1 cellular context compared by ENCODE assay signal in the genomic region with DNA sequence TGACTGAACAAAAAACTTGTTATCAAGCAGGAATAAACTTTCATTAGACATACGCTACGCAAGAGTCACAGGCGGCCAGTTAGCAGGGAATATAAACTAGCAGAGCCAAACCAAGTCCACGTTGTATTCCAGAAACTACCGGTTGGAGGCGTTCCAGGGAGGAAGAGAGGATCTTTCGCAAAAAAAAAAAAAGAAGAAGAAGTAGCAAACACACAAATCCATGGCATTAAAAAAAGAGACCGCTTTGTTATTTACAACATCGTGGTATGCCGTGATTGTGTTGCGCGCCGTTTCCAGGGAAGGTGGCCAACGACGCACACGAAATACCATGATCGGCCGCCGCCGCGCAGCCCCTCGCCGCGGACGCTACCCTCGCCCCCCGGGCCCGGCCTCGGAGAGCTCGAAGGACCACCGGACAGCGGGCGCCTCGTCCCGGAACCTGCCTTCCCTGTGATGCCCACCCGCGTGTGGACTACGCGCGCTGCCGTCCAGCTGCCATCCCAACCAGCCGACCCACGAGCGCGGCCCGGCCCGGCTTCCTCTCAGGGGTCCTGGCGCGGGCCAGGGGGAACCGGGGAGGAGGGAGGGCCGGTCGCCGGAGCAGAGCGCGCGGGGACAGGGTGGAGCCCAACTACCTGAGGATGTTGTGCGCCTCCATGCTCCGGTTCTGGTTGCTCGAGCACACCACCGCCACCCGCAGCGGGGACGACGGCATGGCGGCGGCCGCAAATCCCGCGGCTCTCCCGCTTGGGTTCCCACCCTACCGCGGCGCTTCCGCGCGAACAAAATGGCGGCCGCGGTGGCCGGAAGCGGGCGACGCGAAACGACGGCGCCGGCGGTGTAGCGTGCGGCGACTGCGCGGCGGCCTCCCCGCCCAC.
TF ChIP-seq lines count a peak whose summit lies in the region.

No MANE protein-coding gene starts in this region.

TF ChIP-seq in HepG2, 621 proteins besides CTCF, POLR2A, EP300 and RAD21 (continued from another document and continues in another):
- TF ChIP-seq, protein P1, sequence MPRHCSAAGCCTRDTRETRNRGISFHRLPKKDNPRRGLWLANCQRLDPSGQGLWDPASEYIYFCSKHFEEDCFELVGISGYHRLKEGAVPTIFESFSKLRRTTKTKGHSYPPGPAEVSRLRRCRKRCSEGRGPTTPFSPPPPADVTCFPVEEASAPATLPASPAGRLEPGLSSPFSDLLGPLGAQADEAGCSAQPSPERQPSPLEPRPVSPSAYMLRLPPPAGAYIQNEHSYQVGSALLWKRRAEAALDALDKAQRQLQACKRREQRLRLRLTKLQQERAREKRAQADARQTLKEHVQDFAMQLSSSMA (CRISPR knock-in tag; IDR thresholded peaks at IDR 0.05), result no peak
- TF ChIP-seq HNRNPL (IDR thresholded peaks at IDR 0.05; ENCODE audit: low read depth, low read length), result no peak
- TF ChIP-seq ZNF570 (CRISPR knock-in tag; IDR thresholded peaks at IDR 0.05; ENCODE audit: borderline replicate concordance), result peak; percentile 56; the same call in 1 of the 2 replicates
- TF ChIP-seq, protein P2, sequence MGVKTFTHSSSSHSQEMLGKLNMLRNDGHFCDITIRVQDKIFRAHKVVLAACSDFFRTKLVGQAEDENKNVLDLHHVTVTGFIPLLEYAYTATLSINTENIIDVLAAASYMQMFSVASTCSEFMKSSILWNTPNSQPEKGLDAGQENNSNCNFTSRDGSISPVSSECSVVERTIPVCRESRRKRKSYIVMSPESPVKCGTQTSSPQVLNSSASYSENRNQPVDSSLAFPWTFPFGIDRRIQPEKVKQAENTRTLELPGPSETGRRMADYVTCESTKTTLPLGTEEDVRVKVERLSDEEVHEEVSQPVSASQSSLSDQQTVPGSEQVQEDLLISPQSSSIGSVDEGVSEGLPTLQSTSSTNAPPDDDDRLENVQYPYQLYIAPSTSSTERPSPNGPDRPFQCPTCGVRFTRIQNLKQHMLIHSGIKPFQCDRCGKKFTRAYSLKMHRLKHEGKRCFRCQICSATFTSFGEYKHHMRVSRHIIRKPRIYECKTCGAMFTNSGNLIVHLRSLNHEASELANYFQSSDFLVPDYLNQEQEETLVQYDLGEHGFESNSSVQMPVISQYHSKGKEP (CRISPR knock-in tag; IDR thresholded peaks at IDR 0.05), result no peak
- no peak for TF ChIP-seq MTF2 (CRISPR knock-in tag; IDR thresholded peaks at IDR 0.05; ENCODE audit: borderline replicate concordance)
- TF ChIP-seq MXD4 (CRISPR knock-in tag; IDR thresholded peaks at IDR 0.05), result peak; percentile 2
- TF ChIP-seq ZNF460 (CRISPR knock-in tag; IDR thresholded peaks at IDR 0.05; ENCODE audit: borderline replicate concordance), result no peak
- no peak for TF ChIP-seq ZSCAN20 (CRISPR knock-in tag; IDR thresholded peaks at IDR 0.05; ENCODE audit: borderline replicate concordance)
- TF ChIP-seq PHF8 (CRISPR knock-in tag; IDR thresholded peaks at IDR 0.05), result peak; percentile 72
- no peak for TF ChIP-seq CCAR2 (optimal IDR thresholded peaks at IDR 0.05; ENCODE audit: low read depth, low read length)
- no peak for TF ChIP-seq ZKSCAN5 (CRISPR knock-in tag; IDR thresholded peaks at IDR 0.05)
- no peak for TF ChIP-seq ZNF205 (CRISPR knock-in tag; IDR thresholded peaks at IDR 0.05)
- no peak for TF ChIP-seq HINFP (CRISPR knock-in tag; IDR thresholded peaks at IDR 0.05; ENCODE audit: low read depth)
- TF ChIP-seq ARID2 (CRISPR knock-in tag; IDR thresholded peaks at IDR 0.05; ENCODE audit: borderline replicate concordance), result no peak
- TF ChIP-seq MBD4 (IDR thresholded peaks at IDR 0.05; ENCODE audit: borderline replicate concordance, low read length), result no peak
- TF ChIP-seq, protein P3, sequence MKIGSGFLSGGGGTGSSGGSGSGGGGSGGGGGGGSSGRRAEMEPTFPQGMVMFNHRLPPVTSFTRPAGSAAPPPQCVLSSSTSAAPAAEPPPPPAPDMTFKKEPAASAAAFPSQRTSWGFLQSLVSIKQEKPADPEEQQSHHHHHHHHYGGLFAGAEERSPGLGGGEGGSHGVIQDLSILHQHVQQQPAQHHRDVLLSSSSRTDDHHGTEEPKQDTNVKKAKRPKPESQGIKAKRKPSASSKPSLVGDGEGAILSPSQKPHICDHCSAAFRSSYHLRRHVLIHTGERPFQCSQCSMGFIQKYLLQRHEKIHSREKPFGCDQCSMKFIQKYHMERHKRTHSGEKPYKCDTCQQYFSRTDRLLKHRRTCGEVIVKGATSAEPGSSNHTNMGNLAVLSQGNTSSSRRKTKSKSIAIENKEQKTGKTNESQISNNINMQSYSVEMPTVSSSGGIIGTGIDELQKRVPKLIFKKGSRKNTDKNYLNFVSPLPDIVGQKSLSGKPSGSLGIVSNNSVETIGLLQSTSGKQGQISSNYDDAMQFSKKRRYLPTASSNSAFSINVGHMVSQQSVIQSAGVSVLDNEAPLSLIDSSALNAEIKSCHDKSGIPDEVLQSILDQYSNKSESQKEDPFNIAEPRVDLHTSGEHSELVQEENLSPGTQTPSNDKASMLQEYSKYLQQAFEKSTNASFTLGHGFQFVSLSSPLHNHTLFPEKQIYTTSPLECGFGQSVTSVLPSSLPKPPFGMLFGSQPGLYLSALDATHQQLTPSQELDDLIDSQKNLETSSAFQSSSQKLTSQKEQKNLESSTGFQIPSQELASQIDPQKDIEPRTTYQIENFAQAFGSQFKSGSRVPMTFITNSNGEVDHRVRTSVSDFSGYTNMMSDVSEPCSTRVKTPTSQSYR (CRISPR knock-in tag; IDR thresholded peaks at IDR 0.05; ENCODE audit: borderline replicate concordance), result no peak
- no peak for TF ChIP-seq ZNF546 (CRISPR knock-in tag; conservative IDR thresholded peaks at IDR 0.05)
- TF ChIP-seq ZNF552 (CRISPR knock-in tag; IDR thresholded peaks at IDR 0.05; ENCODE audit: borderline replicate concordance), result no peak
- TF ChIP-seq, protein P4, sequence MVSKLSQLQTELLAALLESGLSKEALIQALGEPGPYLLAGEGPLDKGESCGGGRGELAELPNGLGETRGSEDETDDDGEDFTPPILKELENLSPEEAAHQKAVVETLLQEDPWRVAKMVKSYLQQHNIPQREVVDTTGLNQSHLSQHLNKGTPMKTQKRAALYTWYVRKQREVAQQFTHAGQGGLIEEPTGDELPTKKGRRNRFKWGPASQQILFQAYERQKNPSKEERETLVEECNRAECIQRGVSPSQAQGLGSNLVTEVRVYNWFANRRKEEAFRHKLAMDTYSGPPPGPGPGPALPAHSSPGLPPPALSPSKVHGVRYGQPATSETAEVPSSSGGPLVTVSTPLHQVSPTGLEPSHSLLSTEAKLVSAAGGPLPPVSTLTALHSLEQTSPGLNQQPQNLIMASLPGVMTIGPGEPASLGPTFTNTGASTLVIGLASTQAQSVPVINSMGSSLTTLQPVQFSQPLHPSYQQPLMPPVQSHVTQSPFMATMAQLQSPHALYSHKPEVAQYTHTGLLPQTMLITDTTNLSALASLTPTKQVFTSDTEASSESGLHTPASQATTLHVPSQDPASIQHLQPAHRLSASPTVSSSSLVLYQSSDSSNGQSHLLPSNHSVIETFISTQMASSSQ (IDR thresholded peaks at IDR 0.05; ENCODE audit: low read depth), result no peak
- TF ChIP-seq, protein P4 (CRISPR knock-in tag; IDR thresholded peaks at IDR 0.05; ENCODE audit: borderline replicate concordance), result no peak
- TF ChIP-seq ZKSCAN1 (IDR thresholded peaks at IDR 0.05; ENCODE audit: low read length), result no peak
- no peak for TF ChIP-seq ZBTB20 (CRISPR knock-in tag; IDR thresholded peaks at IDR 0.05; ENCODE audit: borderline replicate concordance, low read depth)
- no peak for TF ChIP-seq ZFP82 (CRISPR knock-in tag; IDR thresholded peaks at IDR 0.05; ENCODE audit: borderline replicate concordance)
- no peak for TF ChIP-seq ZFY (CRISPR knock-in tag; IDR thresholded peaks at IDR 0.05)
- TF ChIP-seq, protein P5, sequence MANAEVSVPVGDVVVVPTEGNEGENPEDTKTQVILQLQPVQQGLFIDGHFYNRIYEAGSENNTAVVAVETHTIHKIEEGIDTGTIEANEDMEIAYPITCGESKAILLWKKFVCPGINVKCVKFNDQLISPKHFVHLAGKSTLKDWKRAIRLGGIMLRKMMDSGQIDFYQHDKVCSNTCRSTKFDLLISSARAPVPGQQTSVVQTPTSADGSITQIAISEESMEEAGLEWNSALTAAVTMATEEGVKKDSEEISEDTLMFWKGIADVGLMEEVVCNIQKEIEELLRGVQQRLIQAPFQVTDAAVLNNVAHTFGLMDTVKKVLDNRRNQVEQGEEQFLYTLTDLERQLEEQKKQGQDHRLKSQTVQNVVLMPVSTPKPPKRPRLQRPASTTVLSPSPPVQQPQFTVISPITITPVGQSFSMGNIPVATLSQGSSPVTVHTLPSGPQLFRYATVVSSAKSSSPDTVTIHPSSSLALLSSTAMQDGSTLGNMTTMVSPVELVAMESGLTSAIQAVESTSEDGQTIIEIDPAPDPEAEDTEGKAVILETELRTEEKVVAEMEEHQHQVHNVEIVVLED (CRISPR knock-in tag; IDR thresholded peaks at IDR 0.05; ENCODE audit: borderline replicate concordance), result no peak
- no peak for TF ChIP-seq BCL6 (CRISPR knock-in tag; IDR thresholded peaks at IDR 0.05)
- peak; percentile 83 for TF ChIP-seq UBTF (CRISPR knock-in tag; IDR thresholded peaks at IDR 0.05)
- no peak for TF ChIP-seq ZNF292 (CRISPR knock-in tag; IDR thresholded peaks at IDR 0.05; ENCODE audit: borderline replicate concordance, low read depth)
- no peak for TF ChIP-seq MLLT10 (CRISPR knock-in tag; IDR thresholded peaks at IDR 0.05)
- peak; percentile 32; the same call in 1 of the 2 replicates for TF ChIP-seq ZNF709 (CRISPR knock-in tag; IDR thresholded peaks at IDR 0.05)
- TF ChIP-seq ZNF260 (CRISPR knock-in tag; IDR thresholded peaks at IDR 0.05; ENCODE audit: borderline replicate concordance, low read depth), result no peak
- TF ChIP-seq KDM4B (CRISPR knock-in tag; IDR thresholded peaks at IDR 0.05), result no peak
- TF ChIP-seq ZFP1 (CRISPR knock-in tag; IDR thresholded peaks at IDR 0.05), result no peak
- no peak for TF ChIP-seq PRPF4 (IDR thresholded peaks at IDR 0.05; ENCODE audit: low read depth, low read length, poor library complexity, severe bottlenecking)
- no peak for TF ChIP-seq ZNF484 (CRISPR knock-in tag; IDR thresholded peaks at IDR 0.05; ENCODE audit: borderline replicate concordance, low read depth)
- TF ChIP-seq STAT6 (CRISPR knock-in tag; IDR thresholded peaks at IDR 0.05; ENCODE audit: borderline replicate concordance), result peak; percentile 12; the same call in 1 of the 2 replicates
- no peak for TF ChIP-seq ZNF263 (CRISPR knock-in tag; IDR thresholded peaks at IDR 0.05)
- no peak for TF ChIP-seq ZNF382 (CRISPR knock-in tag; IDR thresholded peaks at IDR 0.05; ENCODE audit: borderline replicate concordance)
- no peak for TF ChIP-seq ZNF607 (CRISPR knock-in tag; IDR thresholded peaks at IDR 0.05; ENCODE audit: borderline replicate concordance)
